8 cellular contexts compared by ENCODE assay signal in genomic region chr22:45163074-45163416, GRCh38. TPM values are rescaled to one million over a fixed set of nuclear protein-coding genes. Genes with fewer than 3 reads are reported as not detected.
DNase-seq lines count a peak whose midpoint lies in the region; ATAC-seq and TF ChIP-seq lines count a peak whose summit lies in the region.

No MANE protein-coding gene starts in this region.

- H3K4me3 ChIP-seq in mucosa of descending colon (peak overlapping the region; percentile 96), aorta (ENCODE audit: low read length in 2 of 2) (peak overlapping the region; percentile 51 to 99)

- POLR2A ChIA-PET in RWPE1 (lab: Yijun Ruan, JAX; ENCODE audit: low non-redundant PET): interaction anchor here (0.6 to 0.7 kb wide), 3 partner anchors 50 to 80 kb away, joined by 3 to 6 read pairs (median 3); no protein-coding TSS in a partner anchor

- peaks cover 33% of the 10 kb centered on the region for H3K4me1 Mint-ChIP-seq in HFFc6 (ENCODE audit: low read depth)
- H3K4me1 Mint-ChIP-seq in endothelial cell (ENCODE audit: unreplicated experiment): peaks cover 40% of the 10 kb centered on the region

- intact Hi-C loops in mucosa of descending colon (cut with DNase I, micrococcal nuclease) (no loop called here), aorta (cut with DNase I) (no loop called here)

- H3K4me1 ChIP-seq in mucosa of descending colon (ENCODE audit: low read depth) (peaks cover 49% of the 10 kb centered on the region), aorta (ENCODE audit: control insufficient read depth in 1 of 2, insufficient read depth in 2 of 2, low read length in 2 of 2) (peaks cover 0 to 2% of the 10 kb centered on the region in 2 donors)

- no peaks in the 10 kb centered on the region for H3K9me3 ChIP-seq in mucosa of descending colon
- H3K9me3 ChIP-seq in aorta (ENCODE audit: control insufficient read depth, low read length): no peaks in the 10 kb centered on the region

- ATAC-seq in mucosa of descending colon: peak; percentile 39
- peak; percentile 49 for ATAC-seq in aorta (ENCODE audit: low FRiP score)

- H3K27ac Mint-ChIP-seq in HFFc6 (peak overlapping the region; percentile 89), endothelial cell (ENCODE audit: unreplicated experiment) (peak overlapping the region; percentile 75)

- H3K9me3 Mint-ChIP-seq in HFFc6: no peaks in the 10 kb centered on the region
- no peaks in the 10 kb centered on the region for H3K9me3 Mint-ChIP-seq in endothelial cell (ENCODE audit: unreplicated experiment)

- H3K4me3 Mint-ChIP-seq in HFFc6 (peak overlapping the region; percentile 94), endothelial cell (ENCODE audit: unreplicated experiment) (peak overlapping the region; percentile 94)

- WGBS in aorta, 2 donors: 6% methylated on average over 11 of the region's 11 CpGs

- DNase-seq in EL (peak; percentile 43), HFFc6 (peak; percentile 26), RWPE1 (ENCODE audit: low spot score) (no peak), endothelial cell (ENCODE audit: low spot score) (peak; percentile 24), mucosa of descending colon (no peak), aorta (no peak), NCI-H2029 treated with DMSO at 0.1 percent for 48 hours (lab: John Stamatoyannopoulos, UW) (no peak)
- no peak for DNase-seq in stimulated activated naive CD4-positive, alpha-beta T cell (lab: John Stamatoyannopoulos, UW)

- H3K36me3 ChIP-seq in mucosa of descending colon (ENCODE audit: low read depth): no peaks in the 10 kb centered on the region
- no peaks in the 10 kb centered on the region for H3K36me3 ChIP-seq in aorta (ENCODE audit: control insufficient read depth in 1 of 2, insufficient read depth in 2 of 2, low read length in 1 of 2)

- TF ChIP-seq CTCF in HFFc6 (IDR thresholded peaks at IDR 0.05) (no peak), RWPE1 (conservative IDR thresholded peaks at IDR 0.05; ENCODE audit: low read depth) (no peak), endothelial cell (IDR thresholded peaks at IDR 0.05; ENCODE audit: unreplicated experiment) (no peak), mucosa of descending colon (IDR thresholded peaks at IDR 0.05) (no peak)

- H3K27ac ChIP-seq in RWPE1: peak overlapping the region; percentile 98
- H3K27ac ChIP-seq in aorta (ENCODE audit: low read depth in 1 of 2, low read length in 2 of 2): peak overlapping the region in 1 of 2 donors; percentile 1

- H3K27me3 ChIP-seq in aorta (ENCODE audit: control insufficient read depth in 1 of 2, insufficient read depth in 2 of 2, low read length in 1 of 2): no peaks in the 10 kb centered on the region

- CTCF ChIA-PET in RWPE1 (lab: Yijun Ruan, JAX): interaction anchor here (0.5 kb wide), 1 partner anchor 1748 kb away, joined by 3 read pairs; no protein-coding TSS in a partner anchor

- peaks cover 30% of the 10 kb centered on the region for H3K36me3 Mint-ChIP-seq in HFFc6 (ENCODE audit: low read depth)
- H3K36me3 Mint-ChIP-seq in endothelial cell (ENCODE audit: low read depth, unreplicated experiment): peaks cover 8% of the 10 kb centered on the region

- H3K27me3 Mint-ChIP-seq in HFFc6 (ENCODE audit: insufficient read depth): no peaks in the 10 kb centered on the region
- H3K27me3 Mint-ChIP-seq in endothelial cell (ENCODE audit: unreplicated experiment): peaks cover 8% of the 10 kb centered on the region

RNA-seq across cellular contexts. Expression of gene NUP50, which starts 0.7 kb away (rescaled TPM):
- 10 to 100 TPM; 44.3 to 63.0 (median 56.6) TPM for total RNA-seq in HFFc6 (2021; fragmentation: NEBNext Ultra II Directional; extraction: Animal tissue kit (Norgen Biotek cat#: 25700))
- total RNA-seq in endothelial cell (ENCODE audit: unreplicated experiment) (103 TPM), mucosa of descending colon (10 to 100 TPM; 42.5 to 80.7 (median 65.7) TPM), aorta (10 to 100 TPM; 33.2 to 49.7 TPM)
- 1 to 10 TPM; 5.6 to 5.9 TPM for polyA plus RNA-seq in aorta

Comparison
In these comparisons a context has a peak if more than half of its experiments do, and no peak if none do; other contexts are left out.
1. DNase-seq: peak in EL (single experiment), HFFc6 (single experiment) and endothelial cell (single experiment); none in RWPE1 (single experiment), mucosa of descending colon (0 of 3), aorta (0 of 2), NCI-H2029 treated with DMSO at 0.1 percent for 48 hours (single experiment) and stimulated activated naive CD4-positive, alpha-beta T cell (0 of 6).